Comparison of ENCODE assay signal across 9 cellular contexts in the genomic region with DNA sequence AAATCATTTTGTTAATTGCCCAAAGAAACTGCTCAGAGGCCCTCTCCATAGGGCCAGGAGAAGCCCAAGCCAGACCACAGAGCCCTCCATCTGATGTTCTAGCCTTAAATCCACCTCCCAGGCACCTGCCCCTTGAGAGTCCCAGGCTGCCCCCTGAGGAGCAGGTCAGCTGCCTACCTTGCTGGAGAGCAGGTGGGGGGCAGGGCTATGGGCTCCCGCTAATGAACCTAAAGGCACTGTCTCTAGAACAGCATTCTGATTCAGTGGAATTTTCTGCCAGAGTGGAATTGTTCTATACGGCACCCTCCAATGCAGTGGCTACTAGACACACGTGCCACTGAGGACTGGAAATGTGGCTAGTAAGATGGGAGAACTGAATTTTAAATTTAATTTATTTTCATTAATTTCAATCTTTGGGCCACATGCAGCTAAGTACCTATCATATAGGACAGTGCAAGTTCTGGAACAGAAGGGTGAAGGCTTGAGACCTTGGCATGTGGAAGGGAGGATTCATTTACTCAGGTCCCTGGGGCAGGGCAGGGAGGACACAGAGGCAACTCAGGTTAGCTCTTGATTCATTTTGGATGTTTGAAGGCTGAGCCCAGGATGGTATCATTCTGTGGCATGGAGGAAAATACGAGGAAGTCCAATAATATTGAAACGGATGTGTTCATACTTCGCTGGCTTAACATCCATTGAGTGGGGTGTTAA. TPM values are rescaled to one million over a fixed set of nuclear protein-coding genes. Genes with fewer than 3 reads are reported as not detected.
DNase-seq lines count a peak whose midpoint lies in the region; ATAC-seq and TF ChIP-seq lines count a peak whose summit lies in the region.
"Had no signal": no experiment of that assay in that cellular context is flagged by ENCODE, and none has a peak within 500 bp of the region (broad histone marks: within the 10 kb centered on the region; RNA-seq: fewer than 3 reads in every experiment).

No MANE protein-coding gene starts in this region.

- TF ChIP-seq CTCF in brain (conservative IDR thresholded peaks at IDR 0.05) (no peak), lower lobe of right lung (IDR thresholded peaks at IDR 0.05) (no peak)

- peaks cover 99% of the 10 kb centered on the region for H3K4me1 ChIP-seq in lower lobe of right lung

- intact Hi-C loops in lower lobe of right lung (cut with DNase I) = loop anchor here (10.0 kb wide), 1 partner anchor 48 kb away; no protein-coding TSS in a partner anchor

- peak overlapping the region in 4 of 5 experiments; percentile 27 to 68 (median 36) for H3K4me3 Mint-ChIP-seq in brain

- H3K27ac Mint-ChIP-seq in brain = peak overlapping the region; percentile 71 to 97 (median 84)
- H3K27ac Mint-ChIP-seq: activated CD4-positive, alpha-beta memory T cell treated with anti-CD3 and anti-CD28 coated beads for 36 hours had no signal

- no peaks in the 10 kb centered on the region for H3K9me3 ChIP-seq in lower lobe of right lung

- peaks cover 78% of the 10 kb centered on the region for H3K4me1 Mint-ChIP-seq in brain

- H3K27me3 ChIP-seq in lower lobe of right lung (ENCODE audit: low read depth) = peaks cover 7% of the 10 kb centered on the region

- no peaks in the 10 kb centered on the region for H3K27me3 Mint-ChIP-seq in brain
- H3K27me3 Mint-ChIP-seq: activated CD4-positive, alpha-beta memory T cell treated with anti-CD3 and anti-CD28 coated beads for 36 hours had no signal

- H3K36me3 ChIP-seq in lower lobe of right lung = peaks cover 92% of the 10 kb centered on the region

- peak overlapping the region; percentile 86 for H3K27ac ChIP-seq in lower lobe of right lung
- H3K27ac ChIP-seq in substantia nigra (ENCODE audit: low read depth, low read length, poor library complexity, severe bottlenecking) = peak overlapping the region; percentile 100

- ATAC-seq in lower lobe of right lung (no peak), HG02610 (IDR thresholded peaks at IDR 0.05; ENCODE audit: unreplicated experiment) (no peak)

- in situ Hi-C loops in ACHN (cut with HindIII; ENCODE audit: low pct_ligation_motif_present, low pct_unique_long_range_greater_than_20kb, low sequenced_read_pairs) = no loop called here

- H3K9me3 Mint-ChIP-seq in brain = no peaks in the 10 kb centered on the region
- H3K9me3 Mint-ChIP-seq: activated CD4-positive, alpha-beta memory T cell treated with anti-CD3 and anti-CD28 coated beads for 36 hours had no signal

- peak; percentile 1 for DNase-seq in activated CD8-positive, alpha-beta memory T cell treated with anti-CD3 and anti-CD28 coated beads, Interleukin-2, amount 50 U/mL, for 4 hours
- no peak for DNase-seq in activated CD8-positive, alpha-beta memory T cell treated with anti-CD3 and anti-CD28 coated beads for 24 hours
- peak; percentile 29 for DNase-seq in lower lobe of right lung
- no peak for DNase-seq in substantia nigra (lab: John Stamatoyannopoulos, UW)
- DNase-seq in NCI-H187 (lab: John Stamatoyannopoulos, UW) = no peak
- no peak for DNase-seq in ACHN
- DNase-seq: activated CD4-positive, alpha-beta memory T cell treated with anti-CD3 and anti-CD28 coated beads for 36 hours had no signal

- H3K36me3 Mint-ChIP-seq in brain = peaks cover 91% of the 10 kb centered on the region
- H3K36me3 Mint-ChIP-seq: activated CD4-positive, alpha-beta memory T cell treated with anti-CD3 and anti-CD28 coated beads for 36 hours had no signal

- no peak overlapping the region for H3K4me3 ChIP-seq in lower lobe of right lung

RNA-seq across cellular contexts. Expression of a gene that starts 11.4 kb away (rescaled TPM):
- 23.5 TPM for polyA plus RNA-seq in brain (ENCODE audit: insufficient read depth, low read depth, low replicate concordance)
- total RNA-seq in lower lobe of right lung = 77.8 TPM

Comparison
In these comparisons a context has a peak if more than half of its experiments do, and no peak if none do; other contexts are left out.
1. DNase-seq: peak in activated CD8-positive, alpha-beta memory T cell treated with anti-CD3 and anti-CD28 coated beads, Interleukin-2, amount 50 U/mL, for 4 hours (single experiment) and lower lobe of right lung (single experiment); none in activated CD8-positive, alpha-beta memory T cell treated with anti-CD3 and anti-CD28 coated beads for 24 hours (single experiment), substantia nigra (0 of 49), NCI-H187 (0 of 2) and ACHN (single experiment).